ENCODE assay signal across 10 cellular contexts in genomic region chr19:55304279-55304978, GRCh38. TPM values are rescaled to one million over a fixed set of nuclear protein-coding genes. Genes with fewer than 3 reads are reported as not detected.
A peak's percentile ranks its signal among the peaks of the same experiment; 100 is the strongest.
DNase-seq lines count a peak whose midpoint lies in the region; ATAC-seq and TF ChIP-seq lines count a peak whose summit lies in the region.
"Had no signal": no experiment of that assay in that cellular context is flagged by ENCODE, and none has a peak within 500 bp of the region (broad histone marks: within the 10 kb centered on the region; RNA-seq: fewer than 3 reads in every experiment).

No MANE protein-coding gene starts in this region.

- no peaks in the 10 kb centered on the region for H3F3A ChIP-seq in SK-N-SH (replicated peaks; ENCODE audit: insufficient read depth)

- no peak overlapping the region for H3K4me3 Mint-ChIP-seq in T-helper 17 cell

- no peaks in the 10 kb centered on the region for H4K20me1 ChIP-seq in SK-N-SH (ENCODE audit: insufficient read depth)

- H3K27ac ChIP-seq in SK-N-SH (ENCODE audit: low read depth in 2 of 2, low read length in 1 of 2) = no peak overlapping the region

- H3K27ac Mint-ChIP-seq in T-helper 17 cell = no peak overlapping the region

- H3K9me2 ChIP-seq in SK-N-SH = no peaks in the 10 kb centered on the region

- H3K9me3 ChIP-seq in HAP-1 = no peaks in the 10 kb centered on the region
- H3K9me3 ChIP-seq in SK-N-SH = no peaks in the 10 kb centered on the region
- H3K9me3 ChIP-seq in T-helper 17 cell (ENCODE audit: control insufficient read depth, low read length, poor library complexity, severe bottlenecking) = no peaks in the 10 kb centered on the region

- no peak for TF ChIP-seq RAD21 in SK-N-SH (IDR thresholded peaks at IDR 0.05; ENCODE audit: low read length)

- H3K36me3 ChIP-seq in HAP-1 (replicated peaks) = peaks cover 12% of the 10 kb centered on the region; the same call in 1 of the 2 replicates
- peaks cover 29 to 45% of the 10 kb centered on the region in 2 experiments for H3K36me3 ChIP-seq in SK-N-SH (replicated peaks in 1 of 2; ENCODE audit: control insufficient read depth in 1 of 2, insufficient read depth in 2 of 2, low read length in 1 of 2)

- H3K9ac ChIP-seq in SK-N-SH = no peak overlapping the region

- ATAC-seq in left colon = peak; percentile 67
- ATAC-seq in T-helper 17 cell = no peak
- ATAC-seq in HG02884 (IDR thresholded peaks at IDR 0.05; ENCODE audit: unreplicated experiment) = no peak

- H3K4me1 Mint-ChIP-seq in T-helper 17 cell = peaks cover 8% of the 10 kb centered on the region

- WGBS in SK-N-SH (ENCODE audit: low lambda C conversion rate) = 93% methylated on average over 33 of the region's 39 CpGs

- no peaks in the 10 kb centered on the region for H3K27me3 Mint-ChIP-seq in T-helper 17 cell

- H3K4me3 ChIP-seq in HAP-1 = no peak overlapping the region
- H3K4me3 ChIP-seq in SK-N-SH (ENCODE audit: low read depth in 2 of 2, low read length in 1 of 2) = no peak overlapping the region

- no peaks in the 10 kb centered on the region for H3K36me3 Mint-ChIP-seq in T-helper 17 cell (ENCODE audit: low read depth)

- intact Hi-C loops in left colon (cut with DNase I, micrococcal nuclease) = loop anchor here in 1 of 2 donors (10.0 kb wide), 1 partner anchor 70 kb away; the partner anchor contains the start of genes IL11 and TMEM190

- CTCF ChIA-PET in SK-N-SH (lab: Yijun Ruan, JAX) = interaction anchor here (1.2 to 3.3 kb wide), 3 partner anchors 10 to 200 kb away, joined by 3 to 12 read pairs (median 4); no protein-coding TSS in a partner anchor

- TF ChIP-seq CTCF in SK-N-SH (IDR thresholded peaks at IDR 0.05) = no peak

- H3K27me3 ChIP-seq in HAP-1 (ENCODE audit: low read depth) = no peaks in the 10 kb centered on the region
- H3K27me3 ChIP-seq in SK-N-SH (ENCODE audit: insufficient read depth) = no peaks in the 10 kb centered on the region

- POLR2A ChIA-PET in SK-N-SH (lab: Yijun Ruan, JAX) = no interaction called here

- DNase-seq in NCI-H1092 treated with DMSO at 0.1 percent for 48 hours (lab: John Stamatoyannopoulos, UW) = peak; percentile 13
- no peak for DNase-seq in NCI-H1092 (lab: John Stamatoyannopoulos, UW)
- DNase-seq in HAP-1 (ENCODE audit: low spot score in 2 of 2) = peak; percentile 56 to 77
- peak; percentile 74 for DNase-seq in SK-N-SH
- DNase-seq in left colon = peak in 1 of 2 donors; percentile 56
- no peak for DNase-seq in T-helper 17 cell
- no peak for DNase-seq in kidney glomerular epithelial cell (lab: John Stamatoyannopoulos, UW)

- no peak overlapping the region for H3K4me2 ChIP-seq in SK-N-SH

- in situ Hi-C loops in HAP-1 (cut with MboI; ENCODE audit: low sequenced_read_pairs) = loop anchor here (10.0 kb wide), 1 partner anchor 80 kb away; the partner anchor contains the start of genes RPL28 and TMEM238

- TF ChIP-seq EP300 in SK-N-SH (IDR thresholded peaks at IDR 0.05; ENCODE audit: borderline replicate concordance in 1 of 2, low read depth in 1 of 2, low read length in 1 of 2) = no peak

- no peak overlapping the region for H2AFZ ChIP-seq in SK-N-SH (ENCODE audit: low read depth)

- H3K4me1 ChIP-seq in HAP-1 (peaks cover 8% of the 10 kb centered on the region; the same call in 1 of the 2 replicates), SK-N-SH (ENCODE audit: control insufficient read depth in 1 of 2, insufficient read depth in 2 of 2, low read depth in 1 of 2, low read length in 1 of 2) (peaks cover 0 to 8% of the 10 kb centered on the region in 2 experiments; a peak in 1 of 4 replicates)

- no peaks in the 10 kb centered on the region for H3K79me2 ChIP-seq in SK-N-SH (ENCODE audit: insufficient read depth)

TF ChIP-seq in SK-N-SH, 30 proteins besides CTCF, POLR2A, EP300 and RAD21:
- TF ChIP-seq FOXJ3 (CRISPR knock-in tag; IDR thresholded peaks at IDR 0.05) (no peak), NFIC (IDR thresholded peaks at IDR 0.05; ENCODE audit: borderline replicate concordance) (no peak), EZH2phosphoT487 (IDR thresholded peaks at IDR 0.05; ENCODE audit: borderline replicate concordance, low read depth) (no peak), TCF12 (IDR thresholded peaks at IDR 0.05) (no peak), ELF1 (IDR thresholded peaks at IDR 0.05) (no peak), ZBTB33 (IDR thresholded peaks at IDR 0.05; ENCODE audit: borderline replicate concordance, low read depth) (no peak), CHD2 (IDR thresholded peaks at IDR 0.05; ENCODE audit: low read length, partially characterized antibody) (no peak), MEF2A (IDR thresholded peaks at IDR 0.05; ENCODE audit: borderline replicate concordance, low read depth) (no peak)

RNA-seq across cellular contexts. Expression of gene BRSK1, which starts 20.6 kb away (rescaled TPM):
- polyA plus RNA-seq in SK-N-SH (2012; rRNA removed) = 32.2 and 49.7 TPM in 2 replicates
- polyA plus RNA-seq in SK-N-SH (2012; cell fraction: cytosol; rRNA removed) = 23.5 and 24.1 TPM in 2 replicates
- polyA plus RNA-seq in SK-N-SH (2012; cell fraction: nucleus; rRNA removed) = 150 and 318 TPM in 2 replicates
- total RNA-seq in left colon (1 to 10 TPM in 1 of 2 donors, under 1 TPM in 1; 0.95 to 1.3 TPM), T-helper 17 cell (1 to 10 TPM; 3.0 to 7.4 TPM)

RNA-seq across cellular contexts. Expression of gene TMEM150B, which starts 20.7 kb away (rescaled TPM):
- polyA plus RNA-seq in SK-N-SH (2012; rRNA removed) = not detected in 2 replicates
- not detected in 2 replicates for polyA plus RNA-seq in SK-N-SH (2012; cell fraction: cytosol; rRNA removed)
- not detected in 2 replicates for polyA plus RNA-seq in SK-N-SH (2012; cell fraction: nucleus; rRNA removed)
- total RNA-seq in left colon = 10 to 100 TPM; 50.2 to 54.6 TPM
- total RNA-seq in T-helper 17 cell = under 1 TPM in 1 of 2 donors, not detected in 1; 0.75 TPM
- total RNA-seq: temporal lobe had no signal
- polyA plus RNA-seq: neural cell had no signal

RNA-seq across cellular contexts. Expression of gene HSPBP1, which starts 24.5 kb away (rescaled TPM):
- 51.7 and 55.4 TPM in 2 replicates for polyA plus RNA-seq in SK-N-SH (2012; rRNA removed)
- polyA plus RNA-seq in SK-N-SH (2012; cell fraction: cytosol; rRNA removed) = 21.5 and 38.1 TPM in 2 replicates
- polyA plus RNA-seq in SK-N-SH (2012; cell fraction: nucleus; rRNA removed) = 42.7 and 50.6 TPM in 2 replicates
- total RNA-seq in left colon (10 to 100 TPM; 28.4 to 35.2 TPM), T-helper 17 cell (10 to 100 TPM; 19.1 to 23.1 TPM)

RNA-seq across cellular contexts. Expression of gene KMT5C, which starts 35.2 kb away (rescaled TPM):
- 14.0 and 14.4 TPM in 2 replicates for polyA plus RNA-seq in SK-N-SH (2012; rRNA removed)
- polyA plus RNA-seq in SK-N-SH (2012; cell fraction: cytosol; rRNA removed) = 3.7 and 5.8 TPM in 2 replicates
- polyA plus RNA-seq in SK-N-SH (2012; cell fraction: nucleus; rRNA removed) = 79.1 and 122 TPM in 2 replicates
- total RNA-seq in left colon (10 to 100 TPM; 19.0 to 20.7 TPM), T-helper 17 cell (100 to 1,000 TPM in 1 of 2 donors, 10 to 100 TPM in 1; 66.6 to 103 TPM)

RNA-seq across cellular contexts. Expression of gene PPP6R1, which starts 45.6 kb away (rescaled TPM):
- 44.9 and 47.8 TPM in 2 replicates for polyA plus RNA-seq in SK-N-SH (2012; rRNA removed)
- polyA plus RNA-seq in SK-N-SH (2012; cell fraction: cytosol; rRNA removed) = 23.6 and 36.5 TPM in 2 replicates
- 89.2 and 89.5 TPM in 2 replicates for polyA plus RNA-seq in SK-N-SH (2012; cell fraction: nucleus; rRNA removed)
- 10 to 100 TPM; 56.6 to 59.5 TPM for total RNA-seq in left colon
- total RNA-seq in T-helper 17 cell = 100 to 1,000 TPM; 183 to 186 TPM

Comparison
In these comparisons a context has a peak if more than half of its experiments do, and no peak if none do; other contexts are left out.
1. DNase-seq: peak in NCI-H1092 treated with DMSO at 0.1 percent for 48 hours (single experiment), HAP-1 (2 of 2) and SK-N-SH (single experiment); none in NCI-H1092 (single experiment), T-helper 17 cell (0 of 3) and kidney glomerular epithelial cell (single experiment).
2. RNA of gene TMEM150B, which starts 20.7 kb away (total RNA-seq): 50.2 to 54.6 TPM in left colon; 0.75 TPM in T-helper 17 cell; every median in the first group is over 10 times any median in the second.